ENCODE assay signal across 7 cellular contexts in genomic region chr1:109815809-109816791, GRCh38. TPM values are rescaled to one million over a fixed set of nuclear protein-coding genes. Genes with fewer than 3 reads are reported as not detected.
DNase-seq lines count a peak whose midpoint lies in the region; ATAC-seq lines count a peak whose summit lies in the region.

No MANE protein-coding gene starts in this region.

- no peak overlapping the region for H3K27ac Mint-ChIP-seq in effector memory CD8-positive, alpha-beta T cell
- no peak overlapping the region for H3K27ac Mint-ChIP-seq in activated naive CD4-positive, alpha-beta T cell treated with anti-CD3 and anti-CD28 coated beads for 36 hours

- CTCF ChIA-PET in activated naive CD4-positive, alpha-beta T cell treated with anti-CD3 and anti-CD28 coated beads for 36 hours (lab: Charles Lee) = interaction anchor here (1.1 to 1.6 kb wide), 2 partner anchors 39 to 41 kb away, joined by 3 to 5 read pairs; no protein-coding TSS in a partner anchor

- ATAC-seq in GM18907 (IDR thresholded peaks at IDR 0.05; ENCODE audit: unreplicated experiment) = peak; percentile 83
- ATAC-seq in HG02678 (IDR thresholded peaks at IDR 0.05; ENCODE audit: unreplicated experiment) = peak; percentile 93
- peak; percentile 32 for ATAC-seq in effector memory CD8-positive, alpha-beta T cell (replicated peaks)

- intact Hi-C loops in activated naive CD4-positive, alpha-beta T cell treated with anti-CD3 and anti-CD28 coated beads for 36 hours (cut with micrococcal nuclease) = no loop called here

- no peaks in the 10 kb centered on the region for H3K9me3 Mint-ChIP-seq in effector memory CD8-positive, alpha-beta T cell
- H3K9me3 Mint-ChIP-seq in activated naive CD4-positive, alpha-beta T cell treated with anti-CD3 and anti-CD28 coated beads for 36 hours = peaks cover 4% of the 10 kb centered on the region

- DNase-seq in NCI-H1436 (lab: John Stamatoyannopoulos, UW) (peak; percentile 14), NCI-H82 treated with DMSO at 0.1 percent for 48 hours (lab: John Stamatoyannopoulos, UW; ENCODE audit: unreplicated experiment) (no peak), SK-N-DZ (ENCODE audit: low spot score) (no peak)
- no peak for DNase-seq in effector memory CD8-positive, alpha-beta T cell
- DNase-seq in activated naive CD4-positive, alpha-beta T cell treated with anti-CD3 and anti-CD28 coated beads for 36 hours = no peak

- H3K27me3 Mint-ChIP-seq in effector memory CD8-positive, alpha-beta T cell = peaks cover 0 to 8% of the 10 kb centered on the region in 2 donors
- no peaks in the 10 kb centered on the region for H3K27me3 Mint-ChIP-seq in activated naive CD4-positive, alpha-beta T cell treated with anti-CD3 and anti-CD28 coated beads for 36 hours (ENCODE audit: low read depth)

- H3K36me3 Mint-ChIP-seq in effector memory CD8-positive, alpha-beta T cell (ENCODE audit: insufficient read depth) = no peaks in the 10 kb centered on the region
- no peaks in the 10 kb centered on the region for H3K36me3 Mint-ChIP-seq in activated naive CD4-positive, alpha-beta T cell treated with anti-CD3 and anti-CD28 coated beads for 36 hours (ENCODE audit: low read depth)

- no peak overlapping the region for H3K4me3 Mint-ChIP-seq in effector memory CD8-positive, alpha-beta T cell
- H3K4me3 Mint-ChIP-seq in activated naive CD4-positive, alpha-beta T cell treated with anti-CD3 and anti-CD28 coated beads for 36 hours = no peak overlapping the region

- H3K4me1 Mint-ChIP-seq in effector memory CD8-positive, alpha-beta T cell (ENCODE audit: low read depth in 2 of 2) = peaks cover 3 to 8% of the 10 kb centered on the region in 2 donors
- H3K4me1 Mint-ChIP-seq in activated naive CD4-positive, alpha-beta T cell treated with anti-CD3 and anti-CD28 coated beads for 36 hours (ENCODE audit: low read depth) = peaks cover 5% of the 10 kb centered on the region

RNA-seq across cellular contexts. Expression of gene EPS8L3, which starts 52.4 kb away (rescaled TPM):
- not detected for total RNA-seq in activated naive CD4-positive, alpha-beta T cell treated with anti-CD3 and anti-CD28 coated beads for 36 hours
- polyA plus RNA-seq in SK-N-DZ (2014; cell fraction: cytosol; rRNA removed) = 0.63 and 1.2 TPM in 2 replicates
- polyA plus RNA-seq in SK-N-DZ (2014; cell fraction: nucleus; rRNA removed) = 0.64 and 21.2 TPM in 2 replicates

Comparison
In these comparisons a context has a peak if more than half of its experiments do, and no peak if none do; other contexts are left out.
1. ATAC-seq: peak in every context shown above with its lines; median percentile 93 in HG02678; 83 in GM18907; 32 in effector memory CD8-positive, alpha-beta T cell.